29 cellular contexts compared by ENCODE assay signal in genomic region chr4:158644755-158645154, GRCh38.
"Had no signal": no experiment of that assay in that cellular context is flagged by ENCODE, and none has a peak within 500 bp of the region (broad histone marks: within the 10 kb centered on the region; RNA-seq: fewer than 3 reads in every experiment).

No MANE protein-coding gene starts in this region.

- H3K27me3 ChIP-seq: brain microvascular endothelial cell, ovary, suprapubic skin, transverse colon, uterus had no signal

- H3K27ac Mint-ChIP-seq: activated CD8-positive, alpha-beta T cell treated with anti-CD3 and anti-CD28 coated beads, Interleukin-2, amount 10 ng/mL, durations not matched to agents 7 days and 5 days; activated naive CD4-positive, alpha-beta T cell treated with anti-CD3 and anti-CD28 coated beads for 36 hours; activated T-cell treated with anti-CD3 and anti-CD28 coated beads, Interleukin-2, amount 50 U/mL, for 24 hours; activated T-helper 2 cell treated with anti-CD3 and anti-CD28 coated beads, Interferon-gamma antibody, Interleukin-2, Interleukin-4, amounts not matched to agents 10 μg/mL and 5 μg/mL and 100 μg/mL, durations not matched to agents 14 hours and 24 hours and 36 hours; stimulated activated naive CD8-positive, alpha-beta T cell treated with anti-CD3 and anti-CD28 coated beads, Interleukin-15, Interleukin-2, amounts not matched to agents 100 ng/mL and 50 ng/mL, for 24 hours had no signal

- H3K27ac ChIP-seq: brain microvascular endothelial cell, foreskin keratinocyte, lower lobe of right lung, ovary, psoas muscle, suprapubic skin, transverse colon, uterus had no signal

- ATAC-seq: activated CD8-positive, alpha-beta T cell treated with anti-CD3 and anti-CD28 coated beads, Interleukin-2, amount 10 ng/mL, durations not matched to agents 7 days and 5 days; esophagus mucosa; foreskin keratinocyte; left colon; lower lobe of right lung; psoas muscle; right cardiac atrium had no signal

- H3K9me3 ChIP-seq: lower lobe of right lung, ovary, psoas muscle, suprapubic skin, transverse colon, uterus had no signal

- H3K9me3 Mint-ChIP-seq: activated naive CD4-positive, alpha-beta T cell treated with anti-CD3 and anti-CD28 coated beads for 36 hours; activated T-cell treated with anti-CD3 and anti-CD28 coated beads, Interleukin-2, amount 50 U/mL, for 24 hours; activated T-helper 2 cell treated with anti-CD3 and anti-CD28 coated beads, Interferon-gamma antibody, Interleukin-2, Interleukin-4, amounts not matched to agents 10 μg/mL and 5 μg/mL and 100 μg/mL, durations not matched to agents 14 hours and 24 hours and 36 hours; neural crest cell; stimulated activated naive CD8-positive, alpha-beta T cell treated with anti-CD3 and anti-CD28 coated beads, Interleukin-15, Interleukin-2, amounts not matched to agents 100 ng/mL and 50 ng/mL, for 24 hours had no signal

- H3K4me3 Mint-ChIP-seq: activated CD8-positive, alpha-beta T cell treated with anti-CD3 and anti-CD28 coated beads, Interleukin-2, amount 10 ng/mL, durations not matched to agents 7 days and 5 days; activated naive CD4-positive, alpha-beta T cell treated with anti-CD3 and anti-CD28 coated beads for 36 hours; activated T-cell treated with anti-CD3 and anti-CD28 coated beads, Interleukin-2, amount 50 U/mL, for 24 hours; neural crest cell; stimulated activated naive CD8-positive, alpha-beta T cell treated with anti-CD3 and anti-CD28 coated beads, Interleukin-15, Interleukin-2, amounts not matched to agents 100 ng/mL and 50 ng/mL, for 24 hours had no signal

- H3K4me3 ChIP-seq: lower lobe of right lung, ovary, psoas muscle, suprapubic skin, transverse colon, uterus had no signal

- DNase-seq: activated CD4-positive, alpha-beta T cell treated with anti-CD3 and anti-CD28 coated beads for 48 hours; activated CD4-positive, CD25-positive, alpha-beta regulatory T cell; activated CD8-positive, alpha-beta T cell treated with anti-CD3 and anti-CD28 coated beads, Interleukin-2, amount 10 ng/mL, durations not matched to agents 7 days and 5 days; activated naive CD4-positive, alpha-beta T cell treated with anti-CD3 and anti-CD28 coated beads for 36 hours; activated T-cell treated with anti-CD3 and anti-CD28 coated beads, Interleukin-2, amount 50 U/mL, for 24 hours; aorta; brain microvascular endothelial cell; central memory CD4-positive, alpha-beta T cell; effector CD4-positive, alpha-beta T cell; foreskin keratinocyte; hippocampal formation; islet precursor cell; left colon; lower lobe of right lung; ovary; psoas muscle; right cardiac atrium; small intestine; stimulated activated CD4-positive, alpha-beta T cell treated with anti-CD3 and anti-CD28 coated beads, Interleukin-15, amount 100 ng/mL, for 24 hours; stimulated activated CD4-positive, alpha-beta T cell treated with anti-CD3 and anti-CD28 coated beads, Interleukin-2, amount 100 ng/mL, for 48 hours; T-helper 1 cell; T-helper 9 cell; transverse colon; uterus had no signal

- H3K36me3 ChIP-seq: brain microvascular endothelial cell, lower lobe of right lung, ovary, suprapubic skin, transverse colon, uterus had no signal

- H3K4me1 ChIP-seq: foreskin keratinocyte, lower lobe of right lung, psoas muscle, suprapubic skin, transverse colon, uterus had no signal
